18 cellular contexts compared by ENCODE assay signal in the genomic region with DNA sequence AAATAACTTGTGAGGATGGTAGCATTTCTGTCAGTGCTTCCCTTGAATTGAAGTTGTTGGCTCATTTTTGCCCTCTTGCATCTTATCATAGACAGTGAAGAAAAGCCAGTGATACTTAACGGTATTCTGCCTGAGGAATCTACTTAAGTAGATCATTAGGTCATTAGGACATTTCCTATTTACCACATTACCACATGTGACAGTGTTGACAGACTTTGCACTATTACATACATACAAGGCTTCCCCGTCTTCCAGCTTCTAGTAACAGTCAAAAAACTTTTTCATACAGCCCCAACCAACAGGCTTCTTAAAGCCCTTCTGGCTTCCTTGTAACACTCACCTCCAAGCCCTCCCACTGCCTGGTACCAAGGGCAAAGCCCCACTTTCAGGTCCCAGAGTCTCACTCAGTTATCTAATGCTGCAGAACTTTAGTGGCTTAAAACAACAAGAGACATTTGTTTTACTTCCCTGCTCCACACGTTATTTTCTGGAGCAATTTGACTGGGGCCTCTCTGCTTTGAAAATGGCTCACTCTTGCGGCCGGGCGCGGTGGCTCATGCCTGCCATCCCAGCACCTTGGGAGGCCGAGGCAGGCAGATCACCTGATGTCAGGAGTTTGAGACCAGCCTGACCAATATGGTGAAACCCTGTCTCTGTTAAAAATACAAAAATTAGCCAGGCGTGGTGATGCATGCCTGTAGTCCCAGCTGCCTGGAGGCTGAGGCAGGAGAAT. TPM values are rescaled to one million over a fixed set of nuclear protein-coding genes. Genes with fewer than 3 reads are reported as not detected.
DNase-seq lines count a peak whose midpoint lies in the region; ATAC-seq, FAIRE-seq and TF ChIP-seq lines count a peak whose summit lies in the region.
"Had no signal": no experiment of that assay in that cellular context is flagged by ENCODE, and none has a peak within 500 bp of the region (broad histone marks: within the 10 kb centered on the region; RNA-seq: fewer than 3 reads in every experiment).

No MANE protein-coding gene starts in this region.

- H3K4me3 ChIP-seq in liver (ENCODE audit: low read depth in 1 of 3, low read length in 3 of 3) (no peak overlapping the region), small intestine (ENCODE audit: low read depth in 1 of 2, low read length in 2 of 2) (no peak overlapping the region)

- no peaks in the 10 kb centered on the region for H3K27me3 ChIP-seq in CD4-positive, alpha-beta T cell (ENCODE audit: control insufficient read depth, insufficient read depth, low read length)
- H3K27me3 ChIP-seq in liver (ENCODE audit: control insufficient read depth in 4 of 4, insufficient read depth in 4 of 4, low read length in 3 of 4) (no peaks in the 10 kb centered on the region), small intestine (ENCODE audit: control insufficient read depth in 2 of 2, insufficient read depth in 2 of 2, low read length in 2 of 2) (no peaks in the 10 kb centered on the region)

- no peak overlapping the region for H3K27ac ChIP-seq in CD4-positive, alpha-beta T cell (ENCODE audit: low read depth, low read length)
- H3K27ac ChIP-seq in liver (ENCODE audit: low read depth in 1 of 2, low read length in 2 of 2) (no peak overlapping the region), small intestine (ENCODE audit: low read depth in 1 of 2, low read length in 1 of 2) (no peak overlapping the region)

- 83% methylated on average over 9 of the region's 9 CpGs for WGBS in liver
- WGBS in small intestine, 3 donors, result 81 to 88% (median 82%) methylated on average over 9 of the region's 9 CpGs

- peak overlapping the region; percentile 17 for H3K27ac Mint-ChIP-seq in CD4-positive, alpha-beta T cell
- H3K27ac Mint-ChIP-seq: B cell, HFFc6, IgD-negative memory B cell had no signal

- CTCF ChIA-PET in CD4-positive, alpha-beta T cell (lab: Charles Lee), result interaction anchor here (1.1 kb wide), 1 partner anchor 365 kb away, joined by 3 read pairs; no protein-coding TSS in a partner anchor

- ATAC-seq in CD4-positive, alpha-beta T cell (ENCODE audit: poor library complexity), result no peak
- ATAC-seq in HG02852 (IDR thresholded peaks at IDR 0.05; ENCODE audit: unreplicated experiment), result no peak

- H3K4me1 ChIP-seq in liver (ENCODE audit: control insufficient read depth in 4 of 4, insufficient read depth in 4 of 4, low read length in 3 of 4), result peaks cover 0 to 11% (median 1%) of the 10 kb centered on the region in 4 donors
- H3K4me1 ChIP-seq in small intestine (ENCODE audit: control insufficient read depth in 2 of 2, insufficient read depth in 1 of 2, low read depth in 1 of 2, low read length in 1 of 2), result no peaks in the 10 kb centered on the region
- H3K4me1 ChIP-seq: Caco-2 had no signal

- H3K9ac ChIP-seq in liver (ENCODE audit: low read depth in 1 of 2, low read length in 2 of 2), result no peak overlapping the region

- peaks cover 14% of the 10 kb centered on the region for H3K36me3 Mint-ChIP-seq in CD4-positive, alpha-beta T cell (ENCODE audit: low read depth)
- H3K36me3 Mint-ChIP-seq: IgD-negative memory B cell had no signal

- POLR2A ChIA-PET in CD4-positive, alpha-beta T cell (lab: Charles Lee), result no interaction called here

- peaks cover 55% of the 10 kb centered on the region for H3K4me1 Mint-ChIP-seq in CD4-positive, alpha-beta T cell (ENCODE audit: low read depth)

- no peaks in the 10 kb centered on the region for H3K27me3 Mint-ChIP-seq in CD4-positive, alpha-beta T cell
- H3K27me3 Mint-ChIP-seq: B cell; CD8-positive, alpha-beta memory T cell; IgD-negative memory B cell had no signal

- DNase-seq in CD4-positive, alpha-beta T cell, result no peak
- peak; percentile 34 for DNase-seq in amniotic epithelial cell (ENCODE audit: low read depth)
- peak; percentile 17 for DNase-seq in small intestine
- no peak for DNase-seq in SK-N-DZ (ENCODE audit: low spot score)
- DNase-seq in NCI-H1092 treated with DMSO at 0.1 percent for 48 hours (lab: John Stamatoyannopoulos, UW), result no peak
- DNase-seq in DMS153 treated with DMSO at 0.1 percent for 48 hours (lab: John Stamatoyannopoulos, UW; ENCODE audit: unreplicated experiment), result no peak
- DNase-seq: C1 segment of cervical spinal cord; Caco-2; CD8-positive, alpha-beta memory T cell; DMS53; GF-D8; HCEC 1CT; HFFc6 had no signal

- no peak for FAIRE-seq in small intestine (lab: Jason Lieb, UNC)
- FAIRE-seq: A204.1 had no signal

- TF ChIP-seq RAD21 in liver (IDR thresholded peaks at IDR 0.05), result no peak

- intact Hi-C loops in CD4-positive, alpha-beta T cell (cut with DNase I, micrococcal nuclease), result no loop called here

- H3K9me3 ChIP-seq in CD4-positive, alpha-beta T cell (ENCODE audit: control insufficient read depth, low read length), result no peaks in the 10 kb centered on the region
- H3K9me3 ChIP-seq in liver (ENCODE audit: control insufficient read depth in 4 of 4, low read length in 3 of 4), result no peaks in the 10 kb centered on the region
- H3K9me3 ChIP-seq in small intestine (ENCODE audit: control insufficient read depth, low read depth), result no peaks in the 10 kb centered on the region
- H3K9me3 ChIP-seq: Caco-2 had no signal

- no peak for TF ChIP-seq CTCF in CD4-positive, alpha-beta T cell (IDR thresholded peaks at IDR 0.05)
- no peak for TF ChIP-seq CTCF in liver (IDR thresholded peaks at IDR 0.05; ENCODE audit: low read depth, low read length, missing input control)

- H3K9me3 Mint-ChIP-seq in CD4-positive, alpha-beta T cell, result no peaks in the 10 kb centered on the region
- H3K9me3 Mint-ChIP-seq: CD8-positive, alpha-beta memory T cell; HFFc6; IgD-negative memory B cell had no signal

- no peaks in the 10 kb centered on the region for H3K36me3 ChIP-seq in liver (ENCODE audit: control insufficient read depth in 4 of 4, insufficient read depth in 3 of 4, low read depth in 1 of 4, low read length in 3 of 4)
- no peaks in the 10 kb centered on the region for H3K36me3 ChIP-seq in small intestine (ENCODE audit: control insufficient read depth in 2 of 2, insufficient read depth in 2 of 2, low read length in 2 of 2)

- H3K4me3 Mint-ChIP-seq in CD4-positive, alpha-beta T cell, result no peak overlapping the region
- H3K4me3 Mint-ChIP-seq: B cell, HFFc6, IgD-negative memory B cell had no signal

TF ChIP-seq in liver, 16 proteins besides CTCF, POLR2A, EP300 and RAD21:
- peak; percentile 30 for TF ChIP-seq HNF4G (IDR thresholded peaks at IDR 0.05)
- TF ChIP-seq, protein P1, sequence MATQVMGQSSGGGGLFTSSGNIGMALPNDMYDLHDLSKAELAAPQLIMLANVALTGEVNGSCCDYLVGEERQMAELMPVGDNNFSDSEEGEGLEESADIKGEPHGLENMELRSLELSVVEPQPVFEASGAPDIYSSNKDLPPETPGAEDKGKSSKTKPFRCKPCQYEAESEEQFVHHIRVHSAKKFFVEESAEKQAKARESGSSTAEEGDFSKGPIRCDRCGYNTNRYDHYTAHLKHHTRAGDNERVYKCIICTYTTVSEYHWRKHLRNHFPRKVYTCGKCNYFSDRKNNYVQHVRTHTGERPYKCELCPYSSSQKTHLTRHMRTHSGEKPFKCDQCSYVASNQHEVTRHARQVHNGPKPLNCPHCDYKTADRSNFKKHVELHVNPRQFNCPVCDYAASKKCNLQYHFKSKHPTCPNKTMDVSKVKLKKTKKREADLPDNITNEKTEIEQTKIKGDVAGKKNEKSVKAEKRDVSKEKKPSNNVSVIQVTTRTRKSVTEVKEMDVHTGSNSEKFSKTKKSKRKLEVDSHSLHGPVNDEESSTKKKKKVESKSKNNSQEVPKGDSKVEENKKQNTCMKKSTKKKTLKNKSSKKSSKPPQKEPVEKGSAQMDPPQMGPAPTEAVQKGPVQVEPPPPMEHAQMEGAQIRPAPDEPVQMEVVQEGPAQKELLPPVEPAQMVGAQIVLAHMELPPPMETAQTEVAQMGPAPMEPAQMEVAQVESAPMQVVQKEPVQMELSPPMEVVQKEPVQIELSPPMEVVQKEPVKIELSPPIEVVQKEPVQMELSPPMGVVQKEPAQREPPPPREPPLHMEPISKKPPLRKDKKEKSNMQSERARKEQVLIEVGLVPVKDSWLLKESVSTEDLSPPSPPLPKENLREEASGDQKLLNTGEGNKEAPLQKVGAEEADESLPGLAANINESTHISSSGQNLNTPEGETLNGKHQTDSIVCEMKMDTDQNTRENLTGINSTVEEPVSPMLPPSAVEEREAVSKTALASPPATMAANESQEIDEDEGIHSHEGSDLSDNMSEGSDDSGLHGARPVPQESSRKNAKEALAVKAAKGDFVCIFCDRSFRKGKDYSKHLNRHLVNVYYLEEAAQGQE (IDR thresholded peaks at IDR 0.05), result no peak
- TF ChIP-seq FOXA1 (IDR thresholded peaks at IDR 0.05), result peak; percentile 23
- TF ChIP-seq HNF4A (conservative IDR thresholded peaks at IDR 0.05), result peak; percentile 41 to 54

RNA-seq across cellular contexts. Expression of a gene that starts 40.0 kb away (rescaled TPM):
- 10 to 100 TPM; 14.9 to 16.7 TPM for total RNA-seq in CD4-positive, alpha-beta T cell
- total RNA-seq in liver, result 10 to 100 TPM in 1 of 2 donors, 1 to 10 TPM in 1; 9.1 to 12.6 TPM
- polyA plus RNA-seq in liver (1 to 10 TPM; 3.7 to 3.8 TPM), small intestine (1 to 10 TPM; 4.2 to 5.3 (median 4.6) TPM)
- 6.5 and 8.0 TPM in 2 replicates for polyA plus RNA-seq in SK-N-DZ (2014; cell fraction: cytosol; rRNA removed)
- polyA plus RNA-seq in SK-N-DZ (2014; cell fraction: nucleus; rRNA removed), result 5.6 and 6.0 TPM in 2 replicates

RNA-seq across cellular contexts. Expression of a gene that starts 40.4 kb away (rescaled TPM):
- total RNA-seq in CD4-positive, alpha-beta T cell, result 10 to 100 TPM; 38.9 to 39.6 TPM
- 1 to 10 TPM; 7.4 to 9.1 TPM for total RNA-seq in liver
- polyA plus RNA-seq in liver (1 to 10 TPM; 2.9 to 5.2 TPM), small intestine (1 to 10 TPM; 2.4 to 5.7 (median 5.6) TPM)
- polyA plus RNA-seq in SK-N-DZ (2014; cell fraction: cytosol; rRNA removed), result 11.4 and 11.9 TPM in 2 replicates
- polyA plus RNA-seq in SK-N-DZ (2014; cell fraction: nucleus; rRNA removed), result 18.7 and 30.6 TPM in 2 replicates

Comparison
In these comparisons a context has a peak if more than half of its experiments do, and no peak if none do; other contexts are left out.
1. DNase-seq: peak in amniotic epithelial cell (single experiment) and small intestine (single experiment); none in CD4-positive, alpha-beta T cell (0 of 10), SK-N-DZ (single experiment), NCI-H1092 treated with DMSO at 0.1 percent for 48 hours (single experiment) and DMS153 treated with DMSO at 0.1 percent for 48 hours (single experiment).